Comparison of ENCODE assay signal across 7 cellular contexts in genomic region chr5:139473565-139473964, GRCh38. TPM values are rescaled to one million over a fixed set of nuclear protein-coding genes. Genes with fewer than 3 reads are reported as not detected.
DNase-seq lines count a peak whose midpoint lies in the region; ATAC-seq and TF ChIP-seq lines count a peak whose summit lies in the region.
"Had no signal": no experiment of that assay in that cellular context is flagged by ENCODE, and none has a peak within 500 bp of the region (broad histone marks: within the 10 kb centered on the region; RNA-seq: fewer than 3 reads in every experiment).

No MANE protein-coding gene starts in this region.

- CTCF ChIA-PET in IMR-90 (lab: Yijun Ruan, JAX), result interaction anchor here (0.6 to 1.1 kb wide), 2 partner anchors 52 to 779 kb away, joined by 3 read pairs; no protein-coding TSS in a partner anchor

- no peak; the same call in 1 of the 2 replicates for TF ChIP-seq POLR2A in IMR-90 (IDR thresholded peaks at IDR 0.05; ENCODE audit: low read depth, low read length)
- TF ChIP-seq POLR2A in breast epithelium (IDR thresholded peaks at IDR 0.05), result no peak
- no peak for TF ChIP-seq POLR2A in sigmoid colon (IDR thresholded peaks at IDR 0.05)

- H2AK5ac ChIP-seq in IMR-90 (ENCODE audit: low read depth, low read length), result no peak overlapping the region

- ATAC-seq in IMR-90 (ENCODE audit: low read depth), result no peak

- H3K4me2 ChIP-seq in IMR-90 (ENCODE audit: low read depth, low read length), result no peak overlapping the region

- H3K14ac ChIP-seq in IMR-90 (replicated peaks; ENCODE audit: low read depth, low read length), result peak overlapping the region; percentile 55; the same call in 1 of the 2 replicates

- H3K9me3 ChIP-seq in IMR-90 (ENCODE audit: control insufficient read depth, insufficient read depth, low read length), result no peaks in the 10 kb centered on the region
- no peaks in the 10 kb centered on the region for H3K9me3 ChIP-seq in breast epithelium
- H3K9me3 ChIP-seq in neuron (ENCODE audit: low read length), result no peaks in the 10 kb centered on the region
- H3K9me3 ChIP-seq in sigmoid colon, result no peaks in the 10 kb centered on the region
- H3K9me3 ChIP-seq: thoracic aorta had no signal

- no peak for TF ChIP-seq RAD21 in IMR-90 (IDR thresholded peaks at IDR 0.05; ENCODE audit: low read length)

- no peak overlapping the region for H2BK5ac ChIP-seq in IMR-90 (ENCODE audit: low read depth, low read length, poor library complexity, severe bottlenecking)

- no peak overlapping the region for H3K4me3 ChIP-seq in IMR-90 (ENCODE audit: insufficient read depth, low read depth, low read length)
- H3K4me3 ChIP-seq in breast epithelium, result no peak overlapping the region
- H3K4me3 ChIP-seq in neuron (ENCODE audit: low read length), result no peak overlapping the region
- H3K4me3 ChIP-seq in sigmoid colon, result no peak overlapping the region
- H3K4me3 ChIP-seq: thoracic aorta had no signal

- H3K27me3 ChIP-seq in IMR-90 (ENCODE audit: control insufficient read depth, insufficient read depth, low read length) (no peaks in the 10 kb centered on the region), breast epithelium (no peaks in the 10 kb centered on the region), neuron (ENCODE audit: insufficient read depth, low read length) (no peaks in the 10 kb centered on the region), sigmoid colon (no peaks in the 10 kb centered on the region)

- intact Hi-C loops in IMR-90 (cut with micrococcal nuclease), result no loop called here
- intact Hi-C loops in breast epithelium (cut with DNase I; ENCODE audit: low total_unique reads), result no loop called here
- intact Hi-C loops in sigmoid colon (cut with DNase I), result no loop called here

- TF ChIP-seq CTCF in IMR-90 (conservative IDR thresholded peaks at IDR 0.05; ENCODE audit: low read depth, low read length), result no peak
- no peak for TF ChIP-seq CTCF in breast epithelium (IDR thresholded peaks at IDR 0.05)
- TF ChIP-seq CTCF in sigmoid colon (IDR thresholded peaks at IDR 0.05), result no peak

- POLR2A ChIA-PET in IMR-90 (lab: Charles Lee; ENCODE audit: unreplicated experiment), result no interaction called here

- DNase-seq in IMR-90 (no peak), breast epithelium (ENCODE audit: low spot score in 2 of 2) (no peak), sigmoid colon (no peak), G401 (ENCODE audit: low spot score) (no peak), NCI-H2171 treated with DMSO at 0.1 percent for 48 hours (lab: John Stamatoyannopoulos, UW) (no peak)

- dilution Hi-C loops in IMR-90 (cut with HindIII; ENCODE audit: low sequenced_read_pairs, unreplicated experiment), result no loop called here

- peak overlapping the region; percentile 80 for H3K4ac ChIP-seq in IMR-90 (ENCODE audit: low read depth, low read length)

- BruUV-seq in IMR-90 (replicated peaks; lab: Mats Ljungman, UMichigan), result no TSS peak

- peaks cover 14% of the 10 kb centered on the region for H3K36me3 ChIP-seq in IMR-90 (ENCODE audit: control insufficient read depth, insufficient read depth, low read length)
- H3K36me3 ChIP-seq in breast epithelium, result no peaks in the 10 kb centered on the region
- H3K36me3 ChIP-seq in neuron (ENCODE audit: insufficient read depth, low read length), result no peaks in the 10 kb centered on the region
- peaks cover 0 to 22% (median 2%) of the 10 kb centered on the region in 4 donors for H3K36me3 ChIP-seq in sigmoid colon

- in situ Hi-C loops in IMR-90 (cut with MboI; ENCODE audit: low sequenced_read_pairs) (no loop called here), G401 (cut with HindIII; ENCODE audit: low sequenced_read_pairs) (no loop called here)

- H2AK9ac ChIP-seq in IMR-90 (replicated peaks; ENCODE audit: low read depth, low read length, poor library complexity), result peak overlapping the region; percentile 31

- peak overlapping the region; percentile 19; the same call in 1 of the 2 replicates for H3K23ac ChIP-seq in IMR-90 (ENCODE audit: low read depth, low read length)

- peak overlapping the region; percentile 67; the same call in 1 of the 2 replicates for H2BK120ac ChIP-seq in IMR-90 (ENCODE audit: low read depth, low read length)

- peaks cover 3 to 22% of the 10 kb centered on the region in 2 experiments; a peak in 2 of 4 replicates for H3K79me1 ChIP-seq in IMR-90 (ENCODE audit: low read depth in 1 of 2, low read length in 2 of 2)

- H4K91ac ChIP-seq in IMR-90 (ENCODE audit: insufficient read depth, low read depth, low read length), result peak overlapping the region; percentile 13; the same call in 1 of the 2 replicates

- no peak overlapping the region for H3K9ac ChIP-seq in IMR-90 (ENCODE audit: low read depth, low read length)

- TF ChIP-seq EP300 in sigmoid colon (IDR thresholded peaks at IDR 0.05), result no peak

- H2BK20ac ChIP-seq in IMR-90 (ENCODE audit: low read depth, low read length), result no peak overlapping the region

- H2AFZ ChIP-seq in IMR-90 (replicated peaks; ENCODE audit: low read length, poor library complexity) (peak overlapping the region; percentile 50), neuron (ENCODE audit: low read depth, low read length) (peak overlapping the region; percentile 6)

- peak overlapping the region; percentile 39; the same call in 1 of the 2 replicates for H3K18ac ChIP-seq in IMR-90 (ENCODE audit: low read depth, low read length)

- H3K56ac ChIP-seq in IMR-90 (ENCODE audit: extremely low read depth, insufficient read depth, low read length), result no peak overlapping the region

- H4K5ac ChIP-seq in IMR-90 (ENCODE audit: low read depth, low read length), result peak overlapping the region; percentile 78

- peak overlapping the region; percentile 30; the same call in 1 of the 3 replicates for H2BK15ac ChIP-seq in IMR-90 (ENCODE audit: low read depth, low read length)

- H4K8ac ChIP-seq in IMR-90 (ENCODE audit: low read depth in 2 of 2, low read length in 2 of 2), result peak overlapping the region; percentile 51 to 58; a peak in 2 of 4 replicates

- no peak overlapping the region for H3K27ac ChIP-seq in IMR-90 (ENCODE audit: insufficient read depth, low read length)
- peak overlapping the region; percentile 50 to 76 for H3K27ac ChIP-seq in breast epithelium
- H3K27ac ChIP-seq in sigmoid colon, result peak overlapping the region in 2 of 4 donors; percentile 24 to 63

- H4K20me1 ChIP-seq in IMR-90 (ENCODE audit: insufficient read depth, low read length), result no peaks in the 10 kb centered on the region; the same call in 1 of the 2 replicates

- peaks cover 24% of the 10 kb centered on the region for H3K9me1 ChIP-seq in IMR-90 (ENCODE audit: insufficient read depth, low read length)

- no CpG with 5 or more reads among the region's 2 CpGs for WGBS in IMR-90 (ENCODE audit: extremely low coverage in 2 of 2, insufficient read length in 1 of 2), 2 experiments
- 81 to 87% methylated on average over 2 of the region's 2 CpGs for WGBS in sigmoid colon, 2 donors

- H3K4me1 ChIP-seq in IMR-90 (ENCODE audit: control insufficient read depth, insufficient read depth, low read length) (peaks cover 24% of the 10 kb centered on the region), breast epithelium (peaks cover 0 to 3% of the 10 kb centered on the region in 2 donors), neuron (ENCODE audit: insufficient read depth, low read length) (peaks cover 12% of the 10 kb centered on the region), sigmoid colon (no peaks in the 10 kb centered on the region)

TF ChIP-seq in IMR-90, 13 proteins besides CTCF, POLR2A, EP300 and RAD21:
- no peak for TF ChIP-seq MAZ (IDR thresholded peaks at IDR 0.05; ENCODE audit: borderline replicate concordance, low read depth, low read length)
- TF ChIP-seq ELK1 (IDR thresholded peaks at IDR 0.05; ENCODE audit: borderline replicate concordance, low read depth, low read length), result no peak

RNA-seq across cellular contexts. Expression of gene SMIM33, which starts 2.8 kb away (rescaled TPM):
- not detected in 2 replicates for total RNA-seq in IMR-90 (2012; rRNA removed)
- polyA plus RNA-seq in IMR-90 (2012; rRNA removed), result not detected in 2 replicates
- polyA plus RNA-seq in IMR-90 (2012; cell fraction: cytosol; rRNA removed), result not detected in 2 replicates
- not detected in 2 replicates for polyA plus RNA-seq in IMR-90 (2012; cell fraction: nucleus; rRNA removed; ENCODE audit: low replicate concordance)
- not detected for total RNA-seq in breast epithelium
- not detected for total RNA-seq in sigmoid colon
- polyA plus RNA-seq in sigmoid colon, result 1 to 10 TPM; 4.7 to 5.1 (median 4.8) TPM
- total RNA-seq in G401 (2014; rRNA removed; shearing (Covaris generic)), result not detected in 2 replicates
- total RNA-seq: thoracic aorta had no signal

RNA-seq across cellular contexts. Expression of gene STING1, which starts 9.0 kb away (rescaled TPM):
- total RNA-seq in IMR-90 (2012; rRNA removed), result 18.6 and 20.6 TPM in 2 replicates
- 61.5 and 63.5 TPM in 2 replicates for polyA plus RNA-seq in IMR-90 (2012; rRNA removed)
- 25.4 and 62.7 TPM in 2 replicates for polyA plus RNA-seq in IMR-90 (2012; cell fraction: cytosol; rRNA removed)
- polyA plus RNA-seq in IMR-90 (2012; cell fraction: nucleus; rRNA removed; ENCODE audit: low replicate concordance), result 170 and 329 TPM in 2 replicates
- total RNA-seq in breast epithelium, result 10 to 100 TPM; 22.0 to 47.9 (median 39.0) TPM
- total RNA-seq in sigmoid colon, result 10 to 100 TPM; 14.6 to 53.8 (median 22.7) TPM
- polyA plus RNA-seq in sigmoid colon, result 10 to 100 TPM in 1 of 3 donors, 1 to 10 TPM in 2; 5.5 to 63.5 (median 8.4) TPM
- total RNA-seq in G401 (2014; rRNA removed; shearing (Covaris generic)), result 23.1 and 49.2 TPM in 2 replicates

RNA-seq across cellular contexts. Expression of gene ECSCR, which starts 11.0 kb away (rescaled TPM):
- 3.1 and 3.9 TPM in 2 replicates for total RNA-seq in IMR-90 (2012; rRNA removed)
- 3.6 and 3.8 TPM in 2 replicates for polyA plus RNA-seq in IMR-90 (2012; rRNA removed)
- polyA plus RNA-seq in IMR-90 (2012; cell fraction: cytosol; rRNA removed), result 4.6 and 4.8 TPM in 2 replicates
- polyA plus RNA-seq in IMR-90 (2012; cell fraction: nucleus; rRNA removed; ENCODE audit: low replicate concordance), result 1.7 and 1.9 TPM in 2 replicates
- total RNA-seq in breast epithelium, result 10 to 100 TPM in 2 of 3 donors, 1 to 10 TPM in 1; 6.6 to 39.3 (median 17.4) TPM
- total RNA-seq in sigmoid colon, result 10 to 100 TPM in 3 of 4 donors, 1 to 10 TPM in 1; 6.1 to 16.6 (median 15.6) TPM
- polyA plus RNA-seq in sigmoid colon, result 10 to 100 TPM in 2 of 3 donors, 1 to 10 TPM in 1; 2.5 to 13.7 (median 11.4) TPM
- 2.0 and 6.3 TPM in 2 replicates for total RNA-seq in G401 (2014; rRNA removed; shearing (Covaris generic))

RNA-seq across cellular contexts. Expression of gene DNAJC18, which starts 34.2 kb away (rescaled TPM):
- 9.2 and 11.1 TPM in 2 replicates for total RNA-seq in IMR-90 (2012; rRNA removed)
- 6.3 and 8.5 TPM in 2 replicates for polyA plus RNA-seq in IMR-90 (2012; rRNA removed)
- 2.2 and 2.4 TPM in 2 replicates for polyA plus RNA-seq in IMR-90 (2012; cell fraction: cytosol; rRNA removed)
- polyA plus RNA-seq in IMR-90 (2012; cell fraction: nucleus; rRNA removed; ENCODE audit: low replicate concordance), result 0.99 and 6.1 TPM in 2 replicates
- total RNA-seq in breast epithelium, result 1 to 10 TPM; 5.4 to 9.5 (median 7.6) TPM
- 10 to 100 TPM in 2 of 4 donors, 1 to 10 TPM in 2; 6.8 to 12.5 (median 10.0) TPM for total RNA-seq in sigmoid colon
- polyA plus RNA-seq in sigmoid colon, result 1 to 10 TPM; 1.2 to 2.8 (median 1.8) TPM
- total RNA-seq in G401 (2014; rRNA removed; shearing (Covaris generic)), result 4.1 and 18.8 TPM in 2 replicates
